Comparison of ENCODE assay signal across 1 cellular context in genomic region chr2:240568678-240569522, GRCh38.
TF ChIP-seq lines count a peak whose summit lies in the region.

No MANE protein-coding gene starts in this region.

TF ChIP-seq in H1, 55 proteins besides CTCF, POLR2A, EP300 and RAD21:
- TF ChIP-seq CREB1 (IDR thresholded peaks at IDR 0.05) (no peak), E2F6 (IDR thresholded peaks at IDR 0.05) (no peak), TAF7 (optimal IDR thresholded peaks at IDR 0.05; ENCODE audit: borderline replicate concordance, low read depth, low read length) (no peak), SIN3A (conservative IDR thresholded peaks at IDR 0.05 in 1 of 2, IDR thresholded peaks at IDR 0.05 in 1 of 2; ENCODE audit: low read depth in 1 of 2, low read length in 2 of 2) (no peak), KDM4A (IDR thresholded peaks at IDR 0.05; ENCODE audit: low read depth, low read length, severe bottlenecking) (peak; percentile 95), EZH2 (IDR thresholded peaks at IDR 0.05; ENCODE audit: low read depth, low read length, severe bottlenecking) (peak; percentile 57), TBP (IDR thresholded peaks at IDR 0.05; ENCODE audit: low read depth, low read length) (no peak), RBBP5 (IDR thresholded peaks at IDR 0.05; ENCODE audit: borderline replicate concordance, low read depth, low read length) (peak; percentile 67; the same call in 1 of the 2 replicates), POLR2AphosphoS5 (IDR thresholded peaks at IDR 0.05; ENCODE audit: low read depth, low read length) (no peak), SUZ12 (IDR thresholded peaks at IDR 0.05; ENCODE audit: low read length) (no peak; the same call in 1 of the 2 replicates), MAX (IDR thresholded peaks at IDR 0.05) (0 out of 2 replicates have a peak, but pooled peaks have one; percentile 37), CTBP2 (IDR thresholded peaks at IDR 0.05; ENCODE audit: borderline replicate concordance, insufficient read depth, insufficient read length, low read length) (no peak)
